In the genomic region with DNA sequence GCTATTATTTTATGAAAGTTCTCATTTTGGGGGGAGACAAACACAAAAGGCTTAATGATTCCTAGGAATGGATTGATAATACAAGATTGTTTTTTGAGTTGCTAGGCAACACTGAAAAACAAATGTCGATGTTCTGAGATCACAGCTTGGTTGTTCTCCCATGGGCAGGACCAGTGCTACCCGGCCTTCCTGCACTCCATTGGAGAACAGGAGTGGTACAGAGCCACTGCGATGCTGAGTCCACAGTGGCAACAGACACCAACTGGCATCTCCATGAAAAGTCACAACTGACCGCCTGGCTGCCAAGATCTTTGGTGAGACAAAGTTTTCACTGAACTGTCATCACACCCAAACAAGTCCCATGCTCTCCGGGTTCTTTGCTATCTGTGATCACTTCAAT, we compare ENCODE assay signal across 12 cellular contexts.
A peak's percentile ranks its signal among the peaks of the same experiment; 100 is the strongest.
DNase-seq lines count a peak whose midpoint lies in the region; ATAC-seq and TF ChIP-seq lines count a peak whose summit lies in the region.
"Had no signal": no experiment of that assay in that cellular context is flagged by ENCODE, and none has a peak within 500 bp of the region (broad histone marks: within the 10 kb centered on the region; RNA-seq: fewer than 3 reads in every experiment).

No MANE protein-coding gene starts in this region.

- H3K36me3 ChIP-seq in ascending aorta (no peaks in the 10 kb centered on the region), sigmoid colon (no peaks in the 10 kb centered on the region)
- H3K36me3 ChIP-seq: cardiac muscle cell had no signal

- TF ChIP-seq CTCF in ascending aorta (IDR thresholded peaks at IDR 0.05) (no peak), glutamatergic neuron (IDR thresholded peaks at IDR 0.05; ENCODE audit: partially characterized antibody, unreplicated experiment) (no peak), sigmoid colon (IDR thresholded peaks at IDR 0.05) (no peak)

- 50 to 72% methylated on average over 5 of the region's 5 CpGs for WGBS in sigmoid colon, 2 donors

- H3K36me3 Mint-ChIP-seq in glutamatergic neuron (ENCODE audit: unreplicated experiment), result no peaks in the 10 kb centered on the region
- H3K36me3 Mint-ChIP-seq in stimulated activated memory B cell treated with anti-CD40 and anti-IgM and Interleukin-4, amounts not matched to agents 10 μg/mL and 1 μg/mL and 100 μg/mL, for 72 hours, result no peaks in the 10 kb centered on the region

- H3K27me3 ChIP-seq in ascending aorta (no peaks in the 10 kb centered on the region), sigmoid colon (no peaks in the 10 kb centered on the region)
- H3K27me3 ChIP-seq: cardiac muscle cell had no signal

- H3K4me1 Mint-ChIP-seq in glutamatergic neuron (ENCODE audit: low read depth, unreplicated experiment), result peaks cover 46% of the 10 kb centered on the region
- no peaks in the 10 kb centered on the region for H3K4me1 Mint-ChIP-seq in stimulated activated memory B cell treated with anti-CD40 and anti-IgM and Interleukin-4, amounts not matched to agents 10 μg/mL and 1 μg/mL and 100 μg/mL, for 72 hours

- peaks cover 7% of the 10 kb centered on the region for H3K27me3 Mint-ChIP-seq in glutamatergic neuron (ENCODE audit: unreplicated experiment)
- no peaks in the 10 kb centered on the region for H3K27me3 Mint-ChIP-seq in stimulated activated memory B cell treated with anti-CD40 and anti-IgM and Interleukin-4, amounts not matched to agents 10 μg/mL and 1 μg/mL and 100 μg/mL, for 72 hours

- no peak for ATAC-seq in stimulated activated memory B cell treated with anti-CD40 and anti-IgM and Interleukin-4, amounts not matched to agents 10 μg/mL and 1 μg/mL and 100 μg/mL, for 72 hours

- H3K4me1 ChIP-seq in ascending aorta, result peaks cover 0 to 4% of the 10 kb centered on the region in 2 donors
- H3K4me1 ChIP-seq in sigmoid colon, result peaks cover 0 to 14% (median 9%) of the 10 kb centered on the region in 4 donors

- peak overlapping the region; percentile 95 for H3K27ac Mint-ChIP-seq in glutamatergic neuron (ENCODE audit: unreplicated experiment)
- H3K27ac Mint-ChIP-seq in stimulated activated memory B cell treated with anti-CD40 and anti-IgM and Interleukin-4, amounts not matched to agents 10 μg/mL and 1 μg/mL and 100 μg/mL, for 72 hours, result no peak overlapping the region

- TF ChIP-seq EP300 in sigmoid colon (IDR thresholded peaks at IDR 0.05), result no peak

- intact Hi-C loops in ascending aorta (cut with DNase I) (no loop called here), sigmoid colon (cut with DNase I) (no loop called here)

- peaks cover 6% of the 10 kb centered on the region for H3K9me3 Mint-ChIP-seq in glutamatergic neuron (ENCODE audit: unreplicated experiment)
- H3K9me3 Mint-ChIP-seq in stimulated activated memory B cell treated with anti-CD40 and anti-IgM and Interleukin-4, amounts not matched to agents 10 μg/mL and 1 μg/mL and 100 μg/mL, for 72 hours, result no peaks in the 10 kb centered on the region

- H3K4me3 Mint-ChIP-seq in glutamatergic neuron (ENCODE audit: unreplicated experiment), result peak overlapping the region; percentile 58
- no peak overlapping the region for H3K4me3 Mint-ChIP-seq in stimulated activated memory B cell treated with anti-CD40 and anti-IgM and Interleukin-4, amounts not matched to agents 10 μg/mL and 1 μg/mL and 100 μg/mL, for 72 hours

- DNase-seq in DMS 273 (lab: John Stamatoyannopoulos, UW; ENCODE audit: unreplicated experiment), result peak; percentile 14
- DNase-seq in DMS 273 treated with DMSO at 0.1 percent for 48 hours (lab: John Stamatoyannopoulos, UW), result no peak
- peak in 1 of 2 donors; percentile 70 for DNase-seq in ascending aorta (ENCODE audit: low spot score in 2 of 2)
- DNase-seq in glutamatergic neuron, result peak; percentile 49
- DNase-seq in sigmoid colon, result no peak
- no peak for DNase-seq in germinal center (ENCODE audit: low spot score)
- no peak for DNase-seq in DMS114 treated with DMSO at 0.1 percent for 48 hours (lab: John Stamatoyannopoulos, UW; ENCODE audit: unreplicated experiment)
- DNase-seq: activated CD4-positive, alpha-beta T cell treated with anti-CD3 and anti-CD28 coated beads for 48 hours had no signal

- H3K27ac ChIP-seq in ascending aorta (peak overlapping the region; percentile 11 to 53), sigmoid colon (peak overlapping the region in 3 of 4 donors; percentile 14 to 47 (median 14))
- H3K27ac ChIP-seq: 22Rv1, cardiac muscle cell, PC-9 had no signal

- H3K9me3 ChIP-seq in ascending aorta, result no peaks in the 10 kb centered on the region
- H3K9me3 ChIP-seq in sigmoid colon, result no peaks in the 10 kb centered on the region

- H3K4me3 ChIP-seq in ascending aorta (no peak overlapping the region), sigmoid colon (no peak overlapping the region)
- H3K4me3 ChIP-seq: cardiac muscle cell, PC-9 had no signal

- no peak for TF ChIP-seq POLR2A in sigmoid colon (IDR thresholded peaks at IDR 0.05)

Comparison
In these comparisons a context has a peak if more than half of its experiments do, and no peak if none do; other contexts are left out.
1. DNase-seq: peak in DMS 273 (single experiment) and glutamatergic neuron (single experiment); none in DMS 273 treated with DMSO at 0.1 percent for 48 hours (single experiment), sigmoid colon (single experiment), germinal center (single experiment) and DMS114 treated with DMSO at 0.1 percent for 48 hours (single experiment).